2 cellular contexts compared by ENCODE assay signal in the genomic region with DNA sequence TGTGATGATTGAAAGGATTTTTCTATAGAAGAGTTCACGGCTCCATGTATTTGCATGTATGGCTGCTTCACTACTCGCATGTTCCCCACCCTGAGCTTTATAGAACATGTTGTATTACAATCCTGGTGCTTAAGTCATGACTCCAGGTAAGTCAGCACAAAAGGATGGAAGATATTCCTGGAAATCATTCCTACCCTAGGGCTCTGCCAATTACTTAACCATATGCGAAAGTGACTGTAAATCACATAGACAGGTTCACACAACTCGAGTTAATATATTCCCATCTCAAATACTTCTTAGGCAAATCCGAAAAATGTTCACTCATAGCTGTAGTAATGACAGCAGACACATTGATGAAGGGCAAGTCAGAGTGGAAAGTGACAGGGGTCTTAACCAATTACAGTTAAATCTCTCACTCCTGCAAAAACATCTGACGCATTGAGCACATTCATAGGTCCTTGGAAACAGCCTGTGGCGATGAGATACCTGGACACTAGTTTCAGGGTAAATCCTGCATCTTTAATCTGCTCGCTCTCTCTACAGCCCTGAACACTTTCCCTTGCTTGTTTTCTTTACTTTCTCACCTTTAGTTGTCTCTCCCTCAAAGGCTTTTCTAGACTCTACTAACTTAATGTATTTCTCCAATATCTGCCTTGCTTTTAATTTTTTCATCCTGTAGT.
A peak's percentile ranks its signal among the peaks of the same experiment; 100 is the strongest.
TF ChIP-seq lines count a peak whose summit lies in the region.

No MANE protein-coding gene starts in this region.

TF ChIP-seq in HEK293, 187 proteins besides CTCF, POLR2A, EP300 and RAD21 (continued from another document):
- TF ChIP-seq, protein P1, sequence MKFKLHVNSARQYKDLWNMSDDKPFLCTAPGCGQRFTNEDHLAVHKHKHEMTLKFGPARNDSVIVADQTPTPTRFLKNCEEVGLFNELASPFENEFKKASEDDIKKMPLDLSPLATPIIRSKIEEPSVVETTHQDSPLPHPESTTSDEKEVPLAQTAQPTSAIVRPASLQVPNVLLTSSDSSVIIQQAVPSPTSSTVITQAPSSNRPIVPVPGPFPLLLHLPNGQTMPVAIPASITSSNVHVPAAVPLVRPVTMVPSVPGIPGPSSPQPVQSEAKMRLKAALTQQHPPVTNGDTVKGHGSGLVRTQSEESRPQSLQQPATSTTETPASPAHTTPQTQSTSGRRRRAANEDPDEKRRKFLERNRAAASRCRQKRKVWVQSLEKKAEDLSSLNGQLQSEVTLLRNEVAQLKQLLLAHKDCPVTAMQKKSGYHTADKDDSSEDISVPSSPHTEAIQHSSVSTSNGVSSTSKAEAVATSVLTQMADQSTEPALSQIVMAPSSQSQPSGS (tag by site-specific recombination; IDR thresholded peaks at IDR 0.05; ENCODE audit: low read depth): no peak

TF ChIP-seq in K562, 482 proteins besides CTCF, POLR2A, EP300 and RAD21 (continued from another document):
- TF ChIP-seq, protein P2, sequence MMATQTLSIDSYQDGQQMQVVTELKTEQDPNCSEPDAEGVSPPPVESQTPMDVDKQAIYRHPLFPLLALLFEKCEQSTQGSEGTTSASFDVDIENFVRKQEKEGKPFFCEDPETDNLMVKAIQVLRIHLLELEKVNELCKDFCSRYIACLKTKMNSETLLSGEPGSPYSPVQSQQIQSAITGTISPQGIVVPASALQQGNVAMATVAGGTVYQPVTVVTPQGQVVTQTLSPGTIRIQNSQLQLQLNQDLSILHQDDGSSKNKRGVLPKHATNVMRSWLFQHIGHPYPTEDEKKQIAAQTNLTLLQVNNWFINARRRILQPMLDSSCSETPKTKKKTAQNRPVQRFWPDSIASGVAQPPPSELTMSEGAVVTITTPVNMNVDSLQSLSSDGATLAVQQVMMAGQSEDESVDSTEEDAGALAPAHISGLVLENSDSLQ (IDR thresholded peaks at IDR 0.05): peak; percentile 43; the same call in 1 of the 2 replicates
